ENCODE assay signal across 24 cellular contexts in the genomic region with DNA sequence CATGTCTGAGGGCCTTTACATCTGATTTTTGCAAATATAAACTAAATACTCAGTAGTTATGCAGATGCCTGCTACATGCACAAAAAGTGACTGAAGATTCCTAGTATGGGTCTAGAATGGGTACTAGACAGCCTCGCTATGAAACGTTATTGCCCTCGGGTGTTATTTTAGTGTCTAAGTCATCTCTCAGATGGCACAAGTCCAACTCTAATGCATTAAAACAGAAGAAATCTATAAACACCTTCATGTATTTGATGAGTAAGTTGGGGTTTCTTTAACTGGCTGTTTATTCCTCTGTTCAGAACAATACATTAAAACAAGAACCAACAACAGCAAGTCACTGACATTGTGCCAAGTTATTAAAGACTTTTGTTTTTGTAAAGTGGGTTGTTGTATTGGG. TPM values are rescaled to one million over a fixed set of nuclear protein-coding genes. Genes with fewer than 3 reads are reported as not detected.
"Had no signal": no experiment of that assay in that cellular context is flagged by ENCODE, and none has a peak within 500 bp of the region (broad histone marks: within the 10 kb centered on the region; RNA-seq: fewer than 3 reads in every experiment).

No MANE protein-coding gene starts in this region.

- H3K4me2 ChIP-seq: smooth muscle cell had no signal

- ATAC-seq: gastroesophageal sphincter; left cardiac atrium; lower lobe of right lung; pancreas; right cardiac atrium; stimulated activated naive CD8-positive, alpha-beta T cell treated with anti-CD3 and anti-CD28 coated beads, Interleukin-15, Interleukin-2, amounts not matched to agents 100 U/mL and 50 U/mL, for 24 hours had no signal

- H3K4me1 ChIP-seq: esophagus muscularis mucosa, gastroesophageal sphincter, left ventricle myocardium inferior, lower lobe of right lung, pancreas, suprapubic skin, thyroid gland, upper lobe of left lung, uterus had no signal

- DNase-seq: cortex of kidney; dorsolateral prefrontal cortex; effector CD8-positive, alpha-beta T cell; kidney; left cardiac atrium; left ventricle myocardium inferior; lower lobe of right lung; mesenchymal stem cell; midbrain; naive B cell; occipital lobe; pancreas; right cardiac atrium; stimulated activated CD4-positive, alpha-beta T cell treated with anti-CD3 and anti-CD28 coated beads, Interleukin-2, amount 100 ng/mL, for 48 hours; stimulated activated naive CD8-positive, alpha-beta T cell treated with anti-CD3 and anti-CD28 coated beads, Interleukin-15, Interleukin-2, amounts not matched to agents 100 U/mL and 50 U/mL, for 24 hours; thyroid gland; upper lobe of left lung; uterus had no signal

- H3K9me3 ChIP-seq: esophagus muscularis mucosa, gastroesophageal sphincter, left ventricle myocardium inferior, lower lobe of right lung, pancreas, suprapubic skin, thyroid gland, upper lobe of left lung, uterus had no signal

- FAIRE-seq: kidney, pancreas had no signal

- H3K36me3 ChIP-seq: esophagus muscularis mucosa, gastroesophageal sphincter, left ventricle myocardium inferior, lower lobe of right lung, pancreas, suprapubic skin, thyroid gland, upper lobe of left lung, uterus had no signal

- H3K27ac ChIP-seq: dorsolateral prefrontal cortex, esophagus muscularis mucosa, gastroesophageal sphincter, left ventricle myocardium inferior, lower lobe of right lung, pancreas, suprapubic skin, thyroid gland, upper lobe of left lung, uterus had no signal

- H3K27me3 ChIP-seq: pancreas, thyroid gland, upper lobe of left lung, uterus had no signal

- H3K4me3 ChIP-seq: dorsolateral prefrontal cortex, esophagus muscularis mucosa, gastroesophageal sphincter, left ventricle myocardium inferior, lower lobe of right lung, pancreas, smooth muscle cell, suprapubic skin, thyroid gland, upper lobe of left lung, uterus had no signal

RNA-seq across cellular contexts. Expression of gene TEX36, which starts 41.6 kb away (rescaled TPM):
- total RNA-seq: dorsolateral prefrontal cortex, esophagus muscularis mucosa, fibroblast of villous mesenchyme, gastroesophageal sphincter, kidney, left cardiac atrium, left ventricle myocardium inferior, lower lobe of right lung, occipital lobe, pancreas, progenitor cell of endocrine pancreas, right cardiac atrium, smooth muscle cell, suprapubic skin, thyroid gland, upper lobe of left lung had no signal
- polyA plus RNA-seq: pancreas, right cardiac atrium, smooth muscle cell had no signal
